2 cellular contexts compared by ENCODE assay signal in genomic region chr12:88300931-88301330, GRCh38.
TF ChIP-seq lines count a peak whose summit lies in the region.

No MANE protein-coding gene starts in this region.

TF ChIP-seq in HCT116, 20 proteins besides CTCF, POLR2A, EP300 and RAD21 (continued from another document):
- TF ChIP-seq, protein P1, sequence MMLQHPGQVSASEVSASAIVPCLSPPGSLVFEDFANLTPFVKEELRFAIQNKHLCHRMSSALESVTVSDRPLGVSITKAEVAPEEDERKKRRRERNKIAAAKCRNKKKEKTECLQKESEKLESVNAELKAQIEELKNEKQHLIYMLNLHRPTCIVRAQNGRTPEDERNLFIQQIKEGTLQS (IDR thresholded peaks at IDR 0.05) = no peak
- TF ChIP-seq EZH2phosphoT487 (IDR thresholded peaks at IDR 0.05; ENCODE audit: borderline replicate concordance) (no peak), SP1 (IDR thresholded peaks at IDR 0.05; ENCODE audit: low read depth) (no peak), TCF7L2 (IDR thresholded peaks at IDR 0.05; ENCODE audit: borderline replicate concordance, extremely low read depth, insufficient read depth, insufficient read length) (no peak), ZBTB33 (IDR thresholded peaks at IDR 0.05; ENCODE audit: extremely low read depth, insufficient replicate concordance, low read length) (no peak), ELF1 (IDR thresholded peaks at IDR 0.05; ENCODE audit: borderline replicate concordance, low read depth) (no peak), JUND (IDR thresholded peaks at IDR 0.05) (no peak), ZNF274 (IDR thresholded peaks at IDR 0.05; ENCODE audit: low read depth, low read length) (no peak), SIN3A (IDR thresholded peaks at IDR 0.05; ENCODE audit: low read depth) (no peak), CEBPB (IDR thresholded peaks at IDR 0.05; ENCODE audit: low read depth) (no peak), EGR1 (IDR thresholded peaks at IDR 0.05; ENCODE audit: low read depth) (no peak), FOSL1 (IDR thresholded peaks at IDR 0.05; ENCODE audit: low read depth) (no peak), ZFX (IDR thresholded peaks at IDR 0.05) (no peak), SRF (IDR thresholded peaks at IDR 0.05; ENCODE audit: low read depth) (no peak), POLR2AphosphoS5 (IDR thresholded peaks at IDR 0.05; ENCODE audit: low read depth, low read length) (no peak)
- TF ChIP-seq, protein P2, sequence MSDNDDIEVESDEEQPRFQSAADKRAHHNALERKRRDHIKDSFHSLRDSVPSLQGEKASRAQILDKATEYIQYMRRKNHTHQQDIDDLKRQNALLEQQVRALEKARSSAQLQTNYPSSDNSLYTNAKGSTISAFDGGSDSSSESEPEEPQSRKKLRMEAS (IDR thresholded peaks at IDR 0.05) = no peak
- TF ChIP-seq, protein P3, sequence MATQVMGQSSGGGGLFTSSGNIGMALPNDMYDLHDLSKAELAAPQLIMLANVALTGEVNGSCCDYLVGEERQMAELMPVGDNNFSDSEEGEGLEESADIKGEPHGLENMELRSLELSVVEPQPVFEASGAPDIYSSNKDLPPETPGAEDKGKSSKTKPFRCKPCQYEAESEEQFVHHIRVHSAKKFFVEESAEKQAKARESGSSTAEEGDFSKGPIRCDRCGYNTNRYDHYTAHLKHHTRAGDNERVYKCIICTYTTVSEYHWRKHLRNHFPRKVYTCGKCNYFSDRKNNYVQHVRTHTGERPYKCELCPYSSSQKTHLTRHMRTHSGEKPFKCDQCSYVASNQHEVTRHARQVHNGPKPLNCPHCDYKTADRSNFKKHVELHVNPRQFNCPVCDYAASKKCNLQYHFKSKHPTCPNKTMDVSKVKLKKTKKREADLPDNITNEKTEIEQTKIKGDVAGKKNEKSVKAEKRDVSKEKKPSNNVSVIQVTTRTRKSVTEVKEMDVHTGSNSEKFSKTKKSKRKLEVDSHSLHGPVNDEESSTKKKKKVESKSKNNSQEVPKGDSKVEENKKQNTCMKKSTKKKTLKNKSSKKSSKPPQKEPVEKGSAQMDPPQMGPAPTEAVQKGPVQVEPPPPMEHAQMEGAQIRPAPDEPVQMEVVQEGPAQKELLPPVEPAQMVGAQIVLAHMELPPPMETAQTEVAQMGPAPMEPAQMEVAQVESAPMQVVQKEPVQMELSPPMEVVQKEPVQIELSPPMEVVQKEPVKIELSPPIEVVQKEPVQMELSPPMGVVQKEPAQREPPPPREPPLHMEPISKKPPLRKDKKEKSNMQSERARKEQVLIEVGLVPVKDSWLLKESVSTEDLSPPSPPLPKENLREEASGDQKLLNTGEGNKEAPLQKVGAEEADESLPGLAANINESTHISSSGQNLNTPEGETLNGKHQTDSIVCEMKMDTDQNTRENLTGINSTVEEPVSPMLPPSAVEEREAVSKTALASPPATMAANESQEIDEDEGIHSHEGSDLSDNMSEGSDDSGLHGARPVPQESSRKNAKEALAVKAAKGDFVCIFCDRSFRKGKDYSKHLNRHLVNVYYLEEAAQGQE (IDR thresholded peaks at IDR 0.05; ENCODE audit: low read depth) = no peak

TF ChIP-seq in HepG2, 621 proteins besides CTCF, POLR2A, EP300 and RAD21 (continued from another document and continues in another):
- TF ChIP-seq ZNF333 (CRISPR knock-in tag; IDR thresholded peaks at IDR 0.05; ENCODE audit: borderline replicate concordance) (no peak), NR2F2 (IDR thresholded peaks at IDR 0.05; ENCODE audit: borderline replicate concordance, low read depth) (0 out of 2 replicates have a peak, but pooled peaks have one; percentile 18), HNF1A (IDR thresholded peaks at IDR 0.05; ENCODE audit: low read depth) (no peak), HNF1A (CRISPR knock-in tag; IDR thresholded peaks at IDR 0.05; ENCODE audit: borderline replicate concordance) (no peak), HMG20A (CRISPR knock-in tag; IDR thresholded peaks at IDR 0.05; ENCODE audit: borderline replicate concordance) (peak; percentile 68; the same call in 1 of the 2 replicates), NR2C2 (CRISPR knock-in tag; IDR thresholded peaks at IDR 0.05; ENCODE audit: borderline replicate concordance) (no peak), SNAPC4 (CRISPR knock-in tag; IDR thresholded peaks at IDR 0.05) (no peak), ZNF782 (CRISPR knock-in tag; IDR thresholded peaks at IDR 0.05; ENCODE audit: borderline replicate concordance) (no peak), FOXA3 (CRISPR knock-in tag; IDR thresholded peaks at IDR 0.05) (0 out of 2 replicates have a peak, but pooled peaks have one; percentile 34), AHDC1 (CRISPR knock-in tag; IDR thresholded peaks at IDR 0.05; ENCODE audit: borderline replicate concordance) (peak; percentile 20; the same call in 1 of the 2 replicates), RFXAP (CRISPR knock-in tag; IDR thresholded peaks at IDR 0.05; ENCODE audit: borderline replicate concordance) (no peak), FOXP1 (IDR thresholded peaks at IDR 0.05) (no peak), FOXP1 (CRISPR knock-in tag; IDR thresholded peaks at IDR 0.05) (0 out of 2 replicates have a peak, but pooled peaks have one; percentile 30)
